ENCODE assay signal across 8 cellular contexts in the genomic region with DNA sequence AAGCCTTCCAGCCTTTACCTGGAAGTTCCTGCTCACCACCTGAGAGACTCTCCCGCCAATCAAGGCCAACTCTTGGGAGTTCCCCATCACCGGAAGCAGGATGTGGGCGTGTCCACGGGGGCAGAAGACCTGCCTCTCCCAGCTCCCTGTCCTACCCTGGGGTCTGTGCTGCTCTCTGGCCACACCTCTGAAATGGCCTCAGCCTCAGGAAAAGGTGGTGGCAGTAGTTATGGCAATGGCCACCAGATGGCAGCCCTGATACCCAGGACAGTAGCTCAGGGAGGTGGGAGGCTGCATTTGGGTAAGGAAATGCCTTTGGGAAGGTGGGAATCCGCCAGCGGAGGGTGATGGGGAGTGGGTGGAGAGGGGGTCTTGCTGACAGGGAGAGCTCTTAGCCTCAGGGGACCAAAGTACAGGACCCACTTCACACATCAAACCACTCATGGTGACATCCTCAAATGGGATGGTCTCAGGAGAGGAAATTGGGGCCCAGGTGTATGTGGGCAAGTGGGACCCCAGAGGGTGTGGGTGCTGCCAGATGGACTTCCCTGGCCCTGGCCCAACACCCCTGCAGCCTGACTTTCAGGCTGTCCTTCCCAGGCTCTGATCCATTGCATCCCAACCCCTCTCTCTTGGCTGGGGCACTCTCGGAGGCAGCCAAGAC. TPM values are rescaled to one million over a fixed set of nuclear protein-coding genes. Genes with fewer than 3 reads are reported as not detected.
A peak's percentile ranks its signal among the peaks of the same experiment; 100 is the strongest.
DNase-seq lines count a peak whose midpoint lies in the region; ATAC-seq, FAIRE-seq and TF ChIP-seq lines count a peak whose summit lies in the region.

No MANE protein-coding gene starts in this region.

- peak; percentile 81 to 87 for TF ChIP-seq CTCF in endothelial cell of umbilical vein (IDR thresholded peaks at IDR 0.05; ENCODE audit: extremely low read depth in 1 of 2, insufficient read depth in 1 of 2, low read depth in 1 of 2, low read length in 2 of 2)

- H3K27me3 ChIP-seq in endothelial cell of umbilical vein (ENCODE audit: control insufficient read depth in 2 of 2, insufficient read depth in 2 of 2, low read length in 2 of 2) = peaks cover 7% of the 10 kb centered on the region in 2 experiments
- peaks cover 14 to 25% of the 10 kb centered on the region in 2 donors for H3K27me3 ChIP-seq in mucosa of rectum (ENCODE audit: control insufficient read depth in 2 of 2, insufficient read depth in 2 of 2, low read length in 2 of 2)

- no peak for TF ChIP-seq POLR2A in endothelial cell of umbilical vein (IDR thresholded peaks at IDR 0.05; ENCODE audit: low read depth, low read length)

- H3K4me2 ChIP-seq in endothelial cell of umbilical vein (ENCODE audit: insufficient read depth, low read length) = no peak overlapping the region

- H3K9ac ChIP-seq in endothelial cell of umbilical vein (replicated peaks; ENCODE audit: extremely low read depth, insufficient read depth, low read length) (no peak overlapping the region), mucosa of rectum (ENCODE audit: low read depth in 1 of 2, low read length in 2 of 2) (peak overlapping the region in 1 of 2 donors; percentile 10)

- no peaks in the 10 kb centered on the region for H3K79me2 ChIP-seq in endothelial cell of umbilical vein (ENCODE audit: control insufficient read depth, insufficient read depth, low read length)

- no peaks in the 10 kb centered on the region for H4K20me1 ChIP-seq in endothelial cell of umbilical vein (replicated peaks; ENCODE audit: control insufficient read depth, extremely low read depth, insufficient read depth, low read length)

- POLR2A ChIA-PET in endothelial cell of umbilical vein (lab: Charles Lee) = interaction anchor here (2.3 kb wide), 1 partner anchor 47 kb away, joined by 5 read pairs; no protein-coding TSS in a partner anchor

- peak; percentile 69 for ATAC-seq in HG03175 (IDR thresholded peaks at IDR 0.05; ENCODE audit: unreplicated experiment)

- no peak overlapping the region for H3K27ac ChIP-seq in endothelial cell of umbilical vein (ENCODE audit: insufficient read depth, low read depth, low read length)
- peak overlapping the region; percentile 28 to 54 for H3K27ac ChIP-seq in mucosa of rectum (ENCODE audit: low read depth in 2 of 2, low read length in 2 of 2)

- H3K4me1 ChIP-seq in endothelial cell of umbilical vein (ENCODE audit: control insufficient read depth, extremely low read depth, insufficient read depth, low read length) (no peaks in the 10 kb centered on the region), mucosa of rectum (ENCODE audit: control insufficient read depth in 2 of 2, insufficient read depth in 2 of 2, low read length in 2 of 2) (peaks cover 4 to 5% of the 10 kb centered on the region in 2 donors)

- DNase-seq in NK-92 treated with Interleukin-12 subunit alpha and Interleukin-12 subunit beta, amount 100 ng/mL, for 24 hours (lab: John Stamatoyannopoulos, UW) = peak; percentile 25
- DNase-seq in NK-92 (lab: John Stamatoyannopoulos, UW; ENCODE audit: unreplicated experiment) (no peak), NCI-H748 (lab: John Stamatoyannopoulos, UW; ENCODE audit: unreplicated experiment) (peak; percentile 82), endothelial cell of umbilical vein (ENCODE audit: low read depth, low spot score) (peak; percentile 63)
- DNase-seq in activated CD8-positive, alpha-beta memory T cell treated with anti-CD3 and anti-CD28 coated beads for 24 hours = peak; percentile 90
- DNase-seq in stimulated activated CD8-positive, alpha-beta memory T cell treated with anti-CD3 and anti-CD28 coated beads, Interleukin-7, amount 100 ng/mL, for 48 hours (ENCODE audit: extremely low read depth in 1 of 2, low read depth in 1 of 2) = peak; percentile 44 to 60

- CTCF ChIA-PET in endothelial cell of umbilical vein (lab: Charles Lee) = interaction anchor here (0.6 to 8.9 kb wide), 42 partner anchors 8 to 979 kb away, joined by 3 to 496 read pairs (median 5); a partner anchor contains a TSS

- no peaks in the 10 kb centered on the region for H3K9me1 ChIP-seq in endothelial cell of umbilical vein (replicated peaks; ENCODE audit: control insufficient read depth, extremely low read depth, insufficient read depth, low read length)

- FAIRE-seq in endothelial cell of umbilical vein (lab: Jason Lieb, UNC) = peak; percentile 91

- BruUV-seq in endothelial cell of umbilical vein (replicated peaks; lab: Mats Ljungman, UMichigan) = no TSS peak

- H3K9me3 ChIP-seq in endothelial cell of umbilical vein (replicated peaks; ENCODE audit: control insufficient read depth, insufficient read depth, low read length) (no peaks in the 10 kb centered on the region), mucosa of rectum (ENCODE audit: control insufficient read depth in 2 of 2, low read length in 2 of 2) (no peaks in the 10 kb centered on the region)

- intact Hi-C loops in endothelial cell of umbilical vein (cut with micrococcal nuclease) = loop anchor here (1.0 kb wide), 1 partner anchor 47 kb away; no protein-coding TSS in a partner anchor

- H2AFZ ChIP-seq in endothelial cell of umbilical vein (ENCODE audit: low read depth, low read length) = no peak overlapping the region

- H3K36me3 ChIP-seq in endothelial cell of umbilical vein (ENCODE audit: control insufficient read depth in 2 of 2, extremely low read depth in 1 of 2, insufficient read depth in 2 of 2, low read length in 2 of 2) = no peaks in the 10 kb centered on the region
- no peaks in the 10 kb centered on the region for H3K36me3 ChIP-seq in mucosa of rectum (ENCODE audit: control insufficient read depth in 2 of 2, insufficient read depth in 2 of 2, low read length in 2 of 2)

- dilution Hi-C loops in endothelial cell of umbilical vein (cut with MboI; ENCODE audit: extremely low pct_ligation_motif_present, low sequenced_read_pairs) = no loop called here

- no peak overlapping the region for H3K4me3 ChIP-seq in endothelial cell of umbilical vein (replicated peaks in 1 of 3; ENCODE audit: insufficient read depth in 1 of 3, low read depth in 1 of 3, low read length in 3 of 3)
- no peak overlapping the region for H3K4me3 ChIP-seq in mucosa of rectum (ENCODE audit: low read length in 2 of 2)

TF ChIP-seq in endothelial cell of umbilical vein, 7 proteins besides CTCF, POLR2A, EP300 and RAD21:
- no peak for TF ChIP-seq FOS (IDR thresholded peaks at IDR 0.05; ENCODE audit: borderline replicate concordance, insufficient read depth, low read length)
- no peak for TF ChIP-seq JUN (IDR thresholded peaks at IDR 0.05; ENCODE audit: borderline replicate concordance, insufficient read depth, insufficient read length, low read depth)
- TF ChIP-seq GATA2 (IDR thresholded peaks at IDR 0.05; ENCODE audit: insufficient read depth, insufficient read length, low read depth, low read length) = no peak
- TF ChIP-seq MYC (IDR thresholded peaks at IDR 0.05; ENCODE audit: low read depth, low read length) = no peak
- TF ChIP-seq EZH2 (IDR thresholded peaks at IDR 0.05; ENCODE audit: borderline replicate concordance, low read depth, low read length, severe bottlenecking) = no peak
- no peak for TF ChIP-seq POLR2AphosphoS5 (IDR thresholded peaks at IDR 0.05; ENCODE audit: insufficient read depth, low read depth, low read length)
- TF ChIP-seq, protein P1, sequence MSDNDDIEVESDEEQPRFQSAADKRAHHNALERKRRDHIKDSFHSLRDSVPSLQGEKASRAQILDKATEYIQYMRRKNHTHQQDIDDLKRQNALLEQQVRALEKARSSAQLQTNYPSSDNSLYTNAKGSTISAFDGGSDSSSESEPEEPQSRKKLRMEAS (IDR thresholded peaks at IDR 0.05; ENCODE audit: insufficient read depth, insufficient read length) = no peak

RNA-seq across cellular contexts. Expression of a gene that starts 33.9 kb away (rescaled TPM):
- 2.9 and 3.3 TPM in 2 replicates for total RNA-seq in endothelial cell of umbilical vein
- 3.0 TPM in 2 replicates for polyA plus RNA-seq in endothelial cell of umbilical vein
- 2.0 and 2.7 TPM in 2 replicates for polyA plus RNA-seq in endothelial cell of umbilical vein (2011; cell fraction: cytosol; rRNA removed)
- 2.5 and 3.7 TPM in 2 replicates for polyA plus RNA-seq in endothelial cell of umbilical vein (2011; cell fraction: nucleus; rRNA removed)
- 0.44 and 0.63 TPM in 2 replicates for polyA plus RNA-seq in endothelial cell of umbilical vein (2012)
- polyA minus RNA-seq in endothelial cell of umbilical vein = 2.7 and 2.8 TPM in 2 replicates
- polyA minus RNA-seq in endothelial cell of umbilical vein (2011; cell fraction: cytosol; rRNA and poly(A)+ RNA removed) = 27.1 TPM
- 0.91 and 1.1 TPM in 2 replicates for polyA minus RNA-seq in endothelial cell of umbilical vein (2011; cell fraction: nucleus; rRNA and poly(A)+ RNA removed)

RNA-seq across cellular contexts. Expression of a gene that starts 35.4 kb away (rescaled TPM):
- total RNA-seq in endothelial cell of umbilical vein = not detected in 2 replicates
- 0.10 TPM in 1 of 2 replicates, not detected in the other for polyA plus RNA-seq in endothelial cell of umbilical vein
- 0.03 TPM in 2 replicates for polyA plus RNA-seq in endothelial cell of umbilical vein (2011; cell fraction: cytosol; rRNA removed)
- polyA plus RNA-seq in endothelial cell of umbilical vein (2011; cell fraction: nucleus; rRNA removed) = 0.07 TPM in 1 of 2 replicates, not detected in the other
- not detected in 2 replicates for polyA plus RNA-seq in endothelial cell of umbilical vein (2012)
- polyA minus RNA-seq in endothelial cell of umbilical vein = 0.44 TPM in 1 of 2 replicates, not detected in the other
- not detected for polyA minus RNA-seq in endothelial cell of umbilical vein (2011; cell fraction: cytosol; rRNA and poly(A)+ RNA removed)
- not detected in 2 replicates for polyA minus RNA-seq in endothelial cell of umbilical vein (2011; cell fraction: nucleus; rRNA and poly(A)+ RNA removed)
